In genomic region chrX:107718156-107718621, GRCh38 we compare ENCODE assay signal across 8 cellular contexts. TPM values are rescaled to one million over a fixed set of nuclear protein-coding genes. Genes with fewer than 3 reads are reported as not detected.
DNase-seq lines count a peak whose midpoint lies in the region; ATAC-seq and TF ChIP-seq lines count a peak whose summit lies in the region.

No MANE protein-coding gene starts in this region.

- TF ChIP-seq POLR2A in prostate gland (IDR thresholded peaks at IDR 0.05) = no peak

- intact Hi-C loops in cardiac septum (cut with DNase I) (no loop called here), prostate gland (cut with DNase I) (loop anchor here (2.0 kb wide), 1 partner anchor 57 kb away; the partner anchor contains the start of gene TSC22D3)

- H3K36me3 ChIP-seq in DOHH2 (ENCODE audit: control insufficient read depth, low read length) = peaks cover 30% of the 10 kb centered on the region
- H3K36me3 ChIP-seq in prostate gland = peaks cover 0 to 5% of the 10 kb centered on the region in 2 donors

- peak overlapping the region; percentile 94 for H3K27ac Mint-ChIP-seq in activated naive CD8-positive, alpha-beta T cell treated with anti-CD3 and anti-CD28 coated beads for 36 hours

- 32% methylated on average over 3 of the region's 3 CpGs for WGBS in prostate gland

- H3K4me1 ChIP-seq in DOHH2 (ENCODE audit: control insufficient read depth, low read length) = peaks cover 63% of the 10 kb centered on the region
- H3K4me1 ChIP-seq in prostate gland (replicated peaks) = no peaks in the 10 kb centered on the region

- no peaks in the 10 kb centered on the region for H4K20me1 ChIP-seq in DOHH2 (ENCODE audit: control insufficient read depth, insufficient read depth, low read depth, low read length)

- no peaks in the 10 kb centered on the region for H3K9me3 Mint-ChIP-seq in activated naive CD8-positive, alpha-beta T cell treated with anti-CD3 and anti-CD28 coated beads for 36 hours

- H3K9me3 ChIP-seq in DOHH2 (ENCODE audit: control insufficient read depth, insufficient read depth, low read length) = no peaks in the 10 kb centered on the region
- H3K9me3 ChIP-seq in prostate gland = no peaks in the 10 kb centered on the region

- H3K27ac ChIP-seq in DOHH2 (ENCODE audit: low read depth, low read length) (peak overlapping the region; percentile 85), prostate gland (peak overlapping the region; percentile 98)

- peaks cover 13% of the 10 kb centered on the region for H3K79me2 ChIP-seq in DOHH2 (ENCODE audit: control insufficient read depth, low read length)

- peak overlapping the region; percentile 29 for H3K4me3 Mint-ChIP-seq in activated naive CD8-positive, alpha-beta T cell treated with anti-CD3 and anti-CD28 coated beads for 36 hours

- ATAC-seq in HG02623 (IDR thresholded peaks at IDR 0.05; ENCODE audit: unreplicated experiment) (no peak), GM19455 (IDR thresholded peaks at IDR 0.05; ENCODE audit: unreplicated experiment) (no peak)

- peak overlapping the region; percentile 87 for H3K4me2 ChIP-seq in DOHH2 (ENCODE audit: low read length)

- no peaks in the 10 kb centered on the region for H3K27me3 Mint-ChIP-seq in activated naive CD8-positive, alpha-beta T cell treated with anti-CD3 and anti-CD28 coated beads for 36 hours

- no peaks in the 10 kb centered on the region for H3K9me2 ChIP-seq in DOHH2 (replicated peaks; ENCODE audit: control insufficient read depth, low read length)

- H3K4me1 Mint-ChIP-seq in activated naive CD8-positive, alpha-beta T cell treated with anti-CD3 and anti-CD28 coated beads for 36 hours = peaks cover 41% of the 10 kb centered on the region

- DNase-seq in LHCN-M2 (ENCODE audit: low read depth) (peak; percentile 91), SK-MEL-5 (ENCODE audit: low read depth, low spot score) (peak; percentile 76), cardiac septum (ENCODE audit: low spot score) (peak; percentile 76), prostate gland (ENCODE audit: low spot score) (peak; percentile 84)
- peak; percentile 59 for DNase-seq in activated naive CD8-positive, alpha-beta T cell treated with anti-CD3 and anti-CD28 coated beads for 36 hours

- TF ChIP-seq CTCF in DOHH2 (IDR thresholded peaks at IDR 0.05; ENCODE audit: low read depth, low read length, poor library complexity, severe bottlenecking) (peak; percentile 61), prostate gland (IDR thresholded peaks at IDR 0.05) (peak; percentile 67 to 92 (median 76))

- in situ Hi-C loops in SK-MEL-5 (cut with HindIII; ENCODE audit: low pct_unique_long_range_greater_than_20kb, low sequenced_read_pairs) = no loop called here

- peaks cover 6% of the 10 kb centered on the region for H3K36me3 Mint-ChIP-seq in activated naive CD8-positive, alpha-beta T cell treated with anti-CD3 and anti-CD28 coated beads for 36 hours

- H3F3A ChIP-seq in DOHH2 (ENCODE audit: control insufficient read depth, insufficient read depth) = peaks cover 5% of the 10 kb centered on the region; the same call in 1 of the 2 replicates

- H3K27me3 ChIP-seq in DOHH2 (ENCODE audit: control insufficient read depth, low read length) = no peaks in the 10 kb centered on the region
- no peaks in the 10 kb centered on the region for H3K27me3 ChIP-seq in prostate gland (replicated peaks; ENCODE audit: insufficient read depth)

- H3K4me3 ChIP-seq in DOHH2 (ENCODE audit: low read length) = no peak overlapping the region
- no peak overlapping the region for H3K4me3 ChIP-seq in prostate gland

RNA-seq across cellular contexts. Expression of gene TSC22D3, which starts 57.4 kb away (rescaled TPM):
- total RNA-seq in LHCN-M2 (2014; rRNA removed) (189 and 245 TPM in 2 replicates), cardiac septum (33.0 TPM), prostate gland (1,000 to 10,000 TPM in 1 of 2 donors, 100 to 1,000 TPM in 1; 480 to 1,164 TPM)
- 65.4 TPM for polyA plus RNA-seq in LHCN-M2 (2012)
- total RNA-seq in SK-MEL-5 (2014; rRNA removed; shearing (Covaris generic)) = 23.1 and 24.9 TPM in 2 replicates
- polyA plus RNA-seq in SK-MEL-5 (2015; cell fraction: cytosol; rRNA removed) = 35.3 and 40.7 TPM in 2 replicates
- 55.4 and 85.0 TPM in 2 replicates for polyA plus RNA-seq in SK-MEL-5 (2015; cell fraction: nucleus; rRNA removed)
- 10 to 100 TPM; 25.2 to 29.7 TPM for total RNA-seq in activated naive CD8-positive, alpha-beta T cell treated with anti-CD3 and anti-CD28 coated beads for 36 hours

RNA-seq across cellular contexts. Expression of gene NCBP2L, which starts 59.3 kb away (rescaled TPM):
- total RNA-seq in LHCN-M2 (2014; rRNA removed) (0.17 TPM in 1 of 2 replicates, not detected in the other), cardiac septum (not detected), prostate gland (1 to 10 TPM in 1 of 2 donors, not detected in 1; 1.2 TPM)
- not detected for polyA plus RNA-seq in LHCN-M2 (2012)
- total RNA-seq in SK-MEL-5 (2014; rRNA removed; shearing (Covaris generic)) = not detected in 2 replicates
- polyA plus RNA-seq in SK-MEL-5 (2015; cell fraction: cytosol; rRNA removed) = not detected in 2 replicates
- not detected in 2 replicates for polyA plus RNA-seq in SK-MEL-5 (2015; cell fraction: nucleus; rRNA removed)
- not detected for total RNA-seq in activated naive CD8-positive, alpha-beta T cell treated with anti-CD3 and anti-CD28 coated beads for 36 hours
